8 cellular contexts compared by ENCODE assay signal in genomic region chr12:46562625-46563228, GRCh38.
A peak's percentile ranks its signal among the peaks of the same experiment; 100 is the strongest.
DNase-seq lines count a peak whose midpoint lies in the region; ATAC-seq and TF ChIP-seq lines count a peak whose summit lies in the region.

No MANE protein-coding gene starts in this region.

- no peak overlapping the region for H3K27ac Mint-ChIP-seq in activated CD8-positive, alpha-beta T cell treated with anti-CD3 and anti-CD28 coated beads, Interleukin-2, amount 10 ng/mL, durations not matched to agents 7 days and 5 days

- H3K27me3 Mint-ChIP-seq in activated CD8-positive, alpha-beta T cell treated with anti-CD3 and anti-CD28 coated beads, Interleukin-2, amount 10 ng/mL, durations not matched to agents 7 days and 5 days (ENCODE audit: low read depth), result no peaks in the 10 kb centered on the region

- H3K4me1 ChIP-seq in neutrophil (ENCODE audit: control insufficient read depth in 1 of 2, insufficient read depth in 1 of 2, low read depth in 1 of 2, low read length in 1 of 2), result peaks cover 18% of the 10 kb centered on the region in 2 experiments

- H3K4me3 ChIP-seq in neutrophil (ENCODE audit: low read depth in 1 of 2, low read length in 1 of 2), result no peak overlapping the region

- DNase-seq in EH (ENCODE audit: low read depth) (peak; percentile 86), NCI-H226 (peak; percentile 76), dedifferentiated amniotic fluid mesenchymal stem cell (ENCODE audit: extremely low spot score) (peak; percentile 85), NCI-H1092 treated with DMSO at 0.1 percent for 48 hours (lab: John Stamatoyannopoulos, UW) (no peak)
- no peak for DNase-seq in stimulated activated CD4-positive, alpha-beta T cell treated with anti-CD3 and anti-CD28 coated beads, Interleukin-1b, Interleukin-23, amount 100 ng/mL, for 48 hours
- no peak for DNase-seq in activated CD8-positive, alpha-beta T cell treated with anti-CD3 and anti-CD28 coated beads, Interleukin-2, amount 10 ng/mL, durations not matched to agents 7 days and 5 days

- POLR2A ChIA-PET in activated CD8-positive, alpha-beta T cell treated with anti-CD3 and anti-CD28 coated beads, Interleukin-2, amount 10 ng/mL, durations not matched to agents 7 days and 5 days (lab: Charles Lee), result no interaction called here

- H3K36me3 ChIP-seq in neutrophil, result no peaks in the 10 kb centered on the region

- H3K9me3 Mint-ChIP-seq in activated CD8-positive, alpha-beta T cell treated with anti-CD3 and anti-CD28 coated beads, Interleukin-2, amount 10 ng/mL, durations not matched to agents 7 days and 5 days (ENCODE audit: insufficient read depth), result peaks cover 26% of the 10 kb centered on the region

- H3K4me3 Mint-ChIP-seq in activated CD8-positive, alpha-beta T cell treated with anti-CD3 and anti-CD28 coated beads, Interleukin-2, amount 10 ng/mL, durations not matched to agents 7 days and 5 days, result no peak overlapping the region

- peaks cover 32% of the 10 kb centered on the region for H3K36me3 Mint-ChIP-seq in activated CD8-positive, alpha-beta T cell treated with anti-CD3 and anti-CD28 coated beads, Interleukin-2, amount 10 ng/mL, durations not matched to agents 7 days and 5 days (ENCODE audit: low read depth)

- peaks cover 9% of the 10 kb centered on the region for H3K4me1 Mint-ChIP-seq in activated CD8-positive, alpha-beta T cell treated with anti-CD3 and anti-CD28 coated beads, Interleukin-2, amount 10 ng/mL, durations not matched to agents 7 days and 5 days (ENCODE audit: low read depth)

- TF ChIP-seq CTCF in neutrophil (IDR thresholded peaks at IDR 0.05), result no peak

- CTCF ChIA-PET in activated CD8-positive, alpha-beta T cell treated with anti-CD3 and anti-CD28 coated beads, Interleukin-2, amount 10 ng/mL, durations not matched to agents 7 days and 5 days (lab: Charles Lee), result no interaction called here

- no peaks in the 10 kb centered on the region for H3K27me3 ChIP-seq in neutrophil

- H3K9me3 ChIP-seq in neutrophil, result no peaks in the 10 kb centered on the region

- H3K27ac ChIP-seq in neutrophil, result peak overlapping the region; percentile 70

- ATAC-seq in activated CD8-positive, alpha-beta T cell treated with anti-CD3 and anti-CD28 coated beads, Interleukin-2, amount 10 ng/mL, durations not matched to agents 7 days and 5 days, result no peak
- ATAC-seq in GM19452 (IDR thresholded peaks at IDR 0.05; ENCODE audit: unreplicated experiment), result no peak

Comparison
In these comparisons a context has a peak if more than half of its experiments do, and no peak if none do; other contexts are left out.
1. DNase-seq: peak in EH (single experiment), NCI-H226 (single experiment) and dedifferentiated amniotic fluid mesenchymal stem cell (single experiment); none in stimulated activated CD4-positive, alpha-beta T cell treated with anti-CD3 and anti-CD28 coated beads, Interleukin-1b, Interleukin-23, amount 100 ng/mL, for 48 hours (single experiment), activated CD8-positive, alpha-beta T cell treated with anti-CD3 and anti-CD28 coated beads, Interleukin-2, amount 10 ng/mL, durations not matched to agents 7 days and 5 days (single experiment) and NCI-H1092 treated with DMSO at 0.1 percent for 48 hours (single experiment).